12 cellular contexts compared by ENCODE assay signal in the genomic region with DNA sequence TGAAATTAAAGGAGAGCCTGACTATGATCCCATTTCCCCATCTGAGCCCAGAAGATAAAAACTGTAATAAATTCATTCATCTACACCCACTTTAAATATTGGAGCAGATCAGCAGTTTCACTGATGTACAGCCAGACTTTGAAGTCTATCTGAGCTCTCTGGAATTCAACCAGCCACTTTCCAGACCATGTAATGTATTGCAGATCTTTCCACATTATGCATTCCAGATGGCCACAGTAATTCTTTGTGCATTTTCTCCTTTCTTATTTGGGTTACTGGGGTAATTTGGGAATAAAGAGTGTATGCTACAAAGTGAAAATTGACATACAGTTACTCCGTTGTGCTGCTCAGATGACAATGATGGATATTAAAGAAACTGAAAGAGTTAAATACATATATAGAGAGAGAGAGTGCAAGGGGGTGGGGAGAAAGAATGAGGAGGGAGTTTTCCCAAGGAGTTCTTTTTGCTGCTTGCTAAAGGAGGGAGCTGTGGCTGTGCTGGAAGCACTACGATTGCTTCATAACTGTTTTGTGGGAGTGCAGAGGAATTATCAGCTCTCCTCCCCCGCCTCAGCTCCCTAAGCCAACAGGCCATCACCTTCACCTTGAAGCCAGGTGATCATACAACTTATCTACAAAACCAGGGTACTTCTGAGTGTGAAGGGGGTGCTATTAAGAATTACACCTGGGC.
A peak's percentile ranks its signal among the peaks of the same experiment; 100 is the strongest.
DNase-seq lines count a peak whose midpoint lies in the region; ATAC-seq and TF ChIP-seq lines count a peak whose summit lies in the region.
"Had no signal": no experiment of that assay in that cellular context is flagged by ENCODE, and none has a peak within 500 bp of the region (broad histone marks: within the 10 kb centered on the region; RNA-seq: fewer than 3 reads in every experiment).

No MANE protein-coding gene starts in this region.

- H3K9me2 ChIP-seq in GM23338 (ENCODE audit: insufficient read depth), result peaks cover 3% of the 10 kb centered on the region; the same call in 1 of the 2 replicates

- no peaks in the 10 kb centered on the region for H4K20me1 ChIP-seq in GM23338 (replicated peaks; ENCODE audit: insufficient read depth)

- no peak overlapping the region for H3K27ac Mint-ChIP-seq in GM23338
- peak overlapping the region; percentile 91 for H3K27ac Mint-ChIP-seq in chondrocyte (ENCODE audit: unreplicated experiment)
- H3K27ac Mint-ChIP-seq: dendritic cell treated with granulocyte-macrophage colony-stimulating factor and Interleukin-4, amounts not matched to agents 40 ng/mL and 50 ng/mL, for 4 days had no signal

- H3K4me2 ChIP-seq in GM23338, result peak overlapping the region; percentile 36

- H3K36me3 Mint-ChIP-seq in GM23338 (ENCODE audit: low read depth) (no peaks in the 10 kb centered on the region), chondrocyte (ENCODE audit: low read depth) (no peaks in the 10 kb centered on the region)

- H3K27me3 Mint-ChIP-seq in GM23338 (ENCODE audit: insufficient read depth, low read depth, poor library complexity) (peaks cover 7% of the 10 kb centered on the region), chondrocyte (ENCODE audit: low read depth) (no peaks in the 10 kb centered on the region)

- H3K9me3 Mint-ChIP-seq in GM23338 (no peaks in the 10 kb centered on the region), chondrocyte (ENCODE audit: low read depth) (no peaks in the 10 kb centered on the region)
- H3K9me3 Mint-ChIP-seq: dendritic cell treated with granulocyte-macrophage colony-stimulating factor and Interleukin-4, amounts not matched to agents 40 ng/mL and 50 ng/mL, for 4 days had no signal

- H3K4me3 Mint-ChIP-seq in GM23338 (no peak overlapping the region), chondrocyte (ENCODE audit: unreplicated experiment) (peak overlapping the region; percentile 13)
- H3K4me3 Mint-ChIP-seq: dendritic cell treated with granulocyte-macrophage colony-stimulating factor and Interleukin-4, amounts not matched to agents 40 ng/mL and 50 ng/mL, for 4 days had no signal

- no peak overlapping the region for H3K27ac ChIP-seq in GM23338 (ENCODE audit: low read depth)
- no peak overlapping the region for H3K27ac ChIP-seq in iPS-20b (ENCODE audit: low read length)
- peak overlapping the region in 14 of 21 experiments; percentile 15 to 86 (median 41) for H3K27ac ChIP-seq in skin epidermis

- peaks cover 27% of the 10 kb centered on the region for H3K4me1 Mint-ChIP-seq in GM23338
- H3K4me1 Mint-ChIP-seq in chondrocyte (ENCODE audit: low read depth), result peaks cover 42% of the 10 kb centered on the region

- H3K4me3 ChIP-seq in GM23338 (no peak overlapping the region), iPS-20b (ENCODE audit: low read length) (peak overlapping the region; percentile 1; the same call in 1 of the 2 replicates), skin epidermis (peak overlapping the region in 1 of 7 experiments; percentile 15)
- H3K4me3 ChIP-seq: MG63 had no signal

- peak overlapping the region; percentile 17; the same call in 1 of the 2 replicates for H3K9ac ChIP-seq in iPS-20b (ENCODE audit: low read depth, low read length)

- H3F3A ChIP-seq in GM23338 (replicated peaks; ENCODE audit: low read depth), result no peaks in the 10 kb centered on the region

- no peaks in the 10 kb centered on the region for H3K9me3 ChIP-seq in iPS-20b (ENCODE audit: insufficient read depth, low read depth, low read length)
- H3K9me3 ChIP-seq: MG63 had no signal

- DNase-seq in GM23338 (ENCODE audit: low spot score) (no peak), chondrocyte (ENCODE audit: low spot score) (no peak), AG08396 (ENCODE audit: low spot score) (no peak), MV-4-11 (lab: John Stamatoyannopoulos, UW) (no peak), posterior cingulate gyrus (no peak), mesenteric fat pad (ENCODE audit: low spot score) (no peak)
- DNase-seq: activated effector memory CD4-positive, alpha-beta T cell treated with Interleukin-2 at 50 U/mL for 16 hours; hypothalamus; MG63 had no signal

- H3K36me3 ChIP-seq in GM23338 (ENCODE audit: insufficient read depth) (no peaks in the 10 kb centered on the region), iPS-20b (ENCODE audit: insufficient read depth, low read depth, low read length) (no peaks in the 10 kb centered on the region)
- H3K36me3 ChIP-seq: MG63 had no signal

- peak overlapping the region; percentile 43 for H2AFZ ChIP-seq in GM23338

- ATAC-seq in GM23338, result no peak; the same call in 2 of the 3 replicates

- no peaks in the 10 kb centered on the region for H3K79me2 ChIP-seq in GM23338 (replicated peaks; ENCODE audit: insufficient read depth)

- TF ChIP-seq CTCF in GM23338 (conservative IDR thresholded peaks at IDR 0.05; ENCODE audit: low read depth in 2 of 2), result no peak
- no peak for TF ChIP-seq CTCF in chondrocyte (IDR thresholded peaks at IDR 0.05)

- H3K27me3 ChIP-seq in GM23338 (ENCODE audit: insufficient read depth) (no peaks in the 10 kb centered on the region), iPS-20b (ENCODE audit: insufficient read depth, low read length) (no peaks in the 10 kb centered on the region)
- H3K27me3 ChIP-seq: MG63 had no signal

- intact Hi-C loops in posterior cingulate gyrus (cut with DNase I), result no loop called here

- H3K4me1 ChIP-seq in GM23338 (ENCODE audit: insufficient read depth) (peaks cover 17% of the 10 kb centered on the region), iPS-20b (ENCODE audit: insufficient read depth, low read length) (peaks cover 18% of the 10 kb centered on the region)

TF ChIP-seq in GM23338, 12 proteins besides CTCF, POLR2A, EP300 and RAD21:
- no peak for TF ChIP-seq CREB1 (CRISPR knock-in tag; IDR thresholded peaks at IDR 0.05; ENCODE audit: low read depth)
- no peak for TF ChIP-seq POLR2AphosphoS5 (IDR thresholded peaks at IDR 0.05; ENCODE audit: low read depth)
- TF ChIP-seq ZNF331 (CRISPR knock-in tag; IDR thresholded peaks at IDR 0.05; ENCODE audit: low read depth), result no peak

Comparison
In these comparisons a context has a peak if more than half of its experiments do, and no peak if none do; other contexts are left out.
1. H3K27ac ChIP-seq: peak in skin epidermis (14 of 21); none in GM23338 (single experiment) and iPS-20b (single experiment).